In the genomic region with DNA sequence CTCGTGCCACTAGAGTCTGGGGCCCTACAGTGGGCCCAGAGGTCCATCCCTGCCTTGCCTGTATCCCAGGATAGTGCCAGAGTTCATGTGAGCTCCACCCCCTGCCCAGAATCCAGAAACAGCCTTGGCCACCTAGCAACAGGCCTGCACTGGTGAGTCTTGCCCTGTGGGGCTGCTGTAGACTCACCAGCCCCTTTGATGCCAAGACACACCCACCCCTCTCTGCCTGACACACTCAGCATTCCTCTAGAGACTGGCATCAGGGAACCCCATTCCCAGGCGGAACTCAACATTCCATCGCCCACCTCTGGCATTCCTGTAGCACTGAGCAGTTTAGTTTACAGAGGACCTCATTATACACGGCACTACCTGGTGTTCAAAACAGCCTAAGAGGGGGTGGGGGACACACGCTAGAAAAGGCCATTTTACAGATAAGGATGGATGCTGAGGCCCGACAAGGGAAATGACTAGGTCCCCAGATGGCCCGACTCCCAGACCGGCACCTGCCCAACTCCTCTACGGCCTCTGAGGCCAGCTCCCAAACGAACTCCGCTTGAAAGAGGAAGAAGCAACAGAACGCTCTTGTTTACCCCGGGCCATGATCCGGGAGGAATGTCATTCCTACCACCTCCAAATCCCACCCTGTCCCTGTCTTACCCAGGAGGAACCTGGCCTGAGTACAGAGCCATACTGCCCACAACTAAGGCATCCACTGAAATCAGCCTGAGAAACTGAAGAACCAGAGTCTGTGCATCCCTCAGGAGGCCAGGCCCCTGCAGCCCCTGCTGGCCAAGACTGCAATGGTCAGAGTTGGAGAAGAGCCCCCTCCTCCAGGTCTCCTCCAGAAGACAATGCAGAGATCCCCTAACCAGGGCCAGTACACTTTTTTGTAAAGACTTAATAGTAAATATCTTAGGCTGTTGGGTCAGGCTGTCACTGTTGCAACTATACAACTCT, we compare ENCODE assay signal across 12 cellular contexts.
DNase-seq lines count a peak whose midpoint lies in the region; ATAC-seq and TF ChIP-seq lines count a peak whose summit lies in the region.
"Had no signal": no experiment of that assay in that cellular context is flagged by ENCODE, and none has a peak within 500 bp of the region (broad histone marks: within the 10 kb centered on the region; RNA-seq: fewer than 3 reads in every experiment).

No MANE protein-coding gene starts in this region.

- TF ChIP-seq EP300 in esophagus muscularis mucosa (IDR thresholded peaks at IDR 0.05): no peak

- peak; percentile 29; the same call in 1 of the 2 replicates for TF ChIP-seq CTCF in AG04450 (IDR thresholded peaks at IDR 0.05; ENCODE audit: low read depth, low read length)
- TF ChIP-seq CTCF in RWPE1 (conservative IDR thresholded peaks at IDR 0.05; ENCODE audit: low read depth): no peak
- peak in 1 of 3 experiments; percentile 13 for TF ChIP-seq CTCF in esophagus muscularis mucosa (IDR thresholded peaks at IDR 0.05)
- no peak for TF ChIP-seq CTCF in omental fat pad (IDR thresholded peaks at IDR 0.05)
- no peak for TF ChIP-seq CTCF in A673 (conservative IDR thresholded peaks at IDR 0.05; ENCODE audit: low read depth, low read length)
- TF ChIP-seq CTCF in CD14-positive monocyte (IDR thresholded peaks at IDR 0.05): no peak

- POLR2A ChIA-PET in AG04450 (lab: Yijun Ruan, JAX) (no interaction called here), RWPE1 (lab: Yijun Ruan, JAX; ENCODE audit: low non-redundant PET) (no interaction called here), A673 (lab: Charles Lee; ENCODE audit: low non-redundant PET) (no interaction called here)

- CTCF ChIA-PET in AG04450 (lab: Charles Lee) (no interaction called here), RWPE1 (lab: Yijun Ruan, JAX) (interaction anchor here (0.7 to 1.0 kb wide), 2 partner anchors 33 to 193 kb away, joined by 3 to 4 read pairs; no protein-coding TSS in a partner anchor), A673 (lab: Charles Lee) (no interaction called here)

- H3K4me3 Mint-ChIP-seq in CD14-positive monocyte: no peak overlapping the region
- H3K4me3 Mint-ChIP-seq: natural killer cell treated with Interleukin-12 subunit alpha and Interleukin-12 subunit beta and Interleukin-15 and Interleukin-18, amount 100 ng/mL, for 72 hours had no signal

- H3K36me3 ChIP-seq in esophagus muscularis mucosa: peaks cover 44 to 95% (median 85%) of the 10 kb centered on the region in 4 donors
- H3K36me3 ChIP-seq in A673 (ENCODE audit: insufficient read depth, low read length, poor library complexity, severe bottlenecking): peaks cover 17% of the 10 kb centered on the region

- H3K4me1 Mint-ChIP-seq in CD14-positive monocyte: peaks cover 3% of the 10 kb centered on the region

- H3K27me3 ChIP-seq in AG04450 (ENCODE audit: control insufficient read depth, insufficient read depth, low read length) (no peaks in the 10 kb centered on the region), esophagus muscularis mucosa (no peaks in the 10 kb centered on the region), A673 (replicated peaks; ENCODE audit: insufficient read depth, low read depth, low read length, poor library complexity) (no peaks in the 10 kb centered on the region)
- H3K27me3 ChIP-seq: BLaER1 had no signal

- H3K4me3 ChIP-seq in AG04450 (ENCODE audit: low read depth, low read length) (no peak overlapping the region), esophagus muscularis mucosa (no peak overlapping the region), A673 (ENCODE audit: low read depth, low read length, poor library complexity, severe bottlenecking) (no peak overlapping the region)
- H3K4me3 ChIP-seq: BLaER1 had no signal

- WGBS in esophagus muscularis mucosa: 25% methylated on average over 14 of the region's 14 CpGs

- peaks cover 0 to 1% (median 0%) of the 10 kb centered on the region in 3 donors for H3K27me3 Mint-ChIP-seq in CD14-positive monocyte (ENCODE audit: low read depth in 3 of 3)

- no TSS peak for BruUV-seq in A673 (replicated peaks; lab: Mats Ljungman, UMichigan)

- peak overlapping the region in 1 of 7 donors; percentile 43 for H3K27ac Mint-ChIP-seq in CD14-positive monocyte
- H3K27ac Mint-ChIP-seq: natural killer cell treated with Interleukin-12 subunit alpha and Interleukin-12 subunit beta and Interleukin-15 and Interleukin-18, amount 100 ng/mL, for 72 hours had no signal

- H3K27ac ChIP-seq in AG04450 (ENCODE audit: low read depth, low read length): no peak overlapping the region
- H3K27ac ChIP-seq in RWPE1: peak overlapping the region; percentile 56
- H3K27ac ChIP-seq in esophagus muscularis mucosa (replicated peaks in 1 of 4): peak overlapping the region; percentile 83 to 90 (median 88)
- H3K27ac ChIP-seq in A673 (ENCODE audit: low read depth, low read length, poor library complexity, severe bottlenecking): no peak overlapping the region
- H3K27ac ChIP-seq in caudate nucleus (ENCODE audit: low read depth, low read length): no peak overlapping the region
- H3K27ac ChIP-seq: BLaER1, HL-60 had no signal

- no peak for TF ChIP-seq POLR2A in esophagus muscularis mucosa (IDR thresholded peaks at IDR 0.05; ENCODE audit: low read depth)

- ATAC-seq in omental fat pad (ENCODE audit: low FRiP score): peak; percentile 67

- H3K9me3 ChIP-seq in AG04450 (ENCODE audit: control insufficient read depth, insufficient read depth, low read length): no peaks in the 10 kb centered on the region
- no peaks in the 10 kb centered on the region for H3K9me3 ChIP-seq in esophagus muscularis mucosa
- no peaks in the 10 kb centered on the region for H3K9me3 ChIP-seq in A673 (ENCODE audit: low read depth, low read length, poor library complexity, severe bottlenecking)
- H3K9me3 ChIP-seq: BLaER1 had no signal

- H3K9me3 Mint-ChIP-seq in CD14-positive monocyte: no peaks in the 10 kb centered on the region
- H3K9me3 Mint-ChIP-seq: natural killer cell treated with Interleukin-12 subunit alpha and Interleukin-12 subunit beta and Interleukin-15 and Interleukin-18, amount 100 ng/mL, for 72 hours had no signal

- intact Hi-C loops in esophagus muscularis mucosa (cut with DNase I): no loop called here
- intact Hi-C loops in A673 (cut with micrococcal nuclease; ENCODE audit: unreplicated experiment): no loop called here
- intact Hi-C loops in CD14-positive monocyte (cut with micrococcal nuclease): no loop called here

- DNase-seq in AG04450 (ENCODE audit: low read depth, low spot score): no peak
- DNase-seq in RWPE1 (ENCODE audit: low spot score): peak; percentile 77
- DNase-seq in esophagus muscularis mucosa (ENCODE audit: extremely low spot score): no peak
- DNase-seq in omental fat pad (ENCODE audit: low spot score): no peak
- DNase-seq in NAMALWA (ENCODE audit: low spot score): no peak
- no peak for DNase-seq in A673 (ENCODE audit: low spot score)
- DNase-seq in CD14-positive monocyte (ENCODE audit: low spot score): no peak
- DNase-seq in caudate nucleus (lab: John Stamatoyannopoulos, UW): no peak
- DNase-seq: OCI-M1 had no signal

- peaks cover 96 to 100% (median 100%) of the 10 kb centered on the region in 4 donors for H3K4me1 ChIP-seq in esophagus muscularis mucosa
- H3K4me1 ChIP-seq in A673 (ENCODE audit: insufficient read depth, low read length, poor library complexity, severe bottlenecking): no peaks in the 10 kb centered on the region
- H3K4me1 ChIP-seq: BLaER1 had no signal

- H3K36me3 Mint-ChIP-seq in CD14-positive monocyte: peaks cover 5 to 10% of the 10 kb centered on the region in 2 donors
- H3K36me3 Mint-ChIP-seq: natural killer cell treated with Interleukin-12 subunit alpha and Interleukin-12 subunit beta and Interleukin-15 and Interleukin-18, amount 100 ng/mL, for 72 hours had no signal

Comparison
In these comparisons a context has a peak if more than half of its experiments do, and no peak if none do; other contexts are left out.
1. H3K27ac ChIP-seq: peak in RWPE1 (single experiment) and esophagus muscularis mucosa (4 of 4); none in AG04450 (single experiment), A673 (single experiment) and caudate nucleus (single experiment).